In genomic region chr6:168507297-168507696, GRCh38 we compare ENCODE assay signal across 14 cellular contexts.
"Had no signal": no experiment of that assay in that cellular context is flagged by ENCODE, and none has a peak within 500 bp of the region (broad histone marks: within the 10 kb centered on the region; RNA-seq: fewer than 3 reads in every experiment).

No MANE protein-coding gene starts in this region.

- H3K27me3 Mint-ChIP-seq: stimulated activated naive B cell treated with anti-CD40 and anti-IgM and Interleukin-4, amounts not matched to agents 10 μg/mL and 1 μg/mL and 100 μg/mL, for 72 hours had no signal

- H3K27ac Mint-ChIP-seq: activated CD4-positive, alpha-beta T cell treated with anti-CD3 and anti-CD28 coated beads, Interleukin-2, amount 10 ng/mL, durations not matched to agents 7 days and 5 days; activated naive CD4-positive, alpha-beta T cell treated with anti-CD3 and anti-CD28 coated beads, Interleukin-2, amount 50 U/mL, for 72 hours; activated T-cell treated with anti-CD3 and anti-CD28 coated beads, Interleukin-2, amount 50 U/mL, for 72 hours; naive B cell; stimulated activated naive B cell treated with anti-CD40 and anti-IgM and Interleukin-4, amounts not matched to agents 10 μg/mL and 1 μg/mL and 100 μg/mL, for 72 hours had no signal

- H3K9me3 ChIP-seq: esophagus squamous epithelium, left lung had no signal

- DNase-seq: activated CD4-positive, alpha-beta T cell treated with anti-CD3 and anti-CD28 coated beads, Interleukin-2, amount 10 ng/mL, durations not matched to agents 7 days and 5 days; activated CD8-positive, alpha-beta memory T cell treated with anti-CD3 and anti-CD28 coated beads, Interleukin-2, amount 50 U/mL, for 48 hours; activated gamma-delta T cell; activated T-cell treated with anti-CD3 and anti-CD28 coated beads, Interleukin-2, amount 50 U/mL, for 72 hours; amniotic stem cell; esophagus squamous epithelium; mammary epithelial cell; naive B cell; stimulated activated CD4-positive, alpha-beta T cell treated with anti-CD3 and anti-CD28 coated beads, Interleukin-2, amount 100 ng/mL, for 48 hours; stimulated activated naive B cell treated with anti-CD40 and anti-IgM and Interleukin-4, amounts not matched to agents 10 μg/mL and 1 μg/mL and 100 μg/mL, for 72 hours; trophoblast cell had no signal

- H3K36me3 Mint-ChIP-seq: activated naive CD4-positive, alpha-beta T cell treated with anti-CD3 and anti-CD28 coated beads, Interleukin-2, amount 50 U/mL, for 72 hours; naive B cell; stimulated activated naive B cell treated with anti-CD40 and anti-IgM and Interleukin-4, amounts not matched to agents 10 μg/mL and 1 μg/mL and 100 μg/mL, for 72 hours had no signal

- ATAC-seq: activated naive CD4-positive, alpha-beta T cell treated with anti-CD3 and anti-CD28 coated beads, Interleukin-2, amount 50 U/mL, for 72 hours; activated T-cell treated with anti-CD3 and anti-CD28 coated beads, Interleukin-2, amount 50 U/mL, for 72 hours; left lung; stimulated activated naive B cell treated with anti-CD40 and anti-IgM and Interleukin-4, amounts not matched to agents 10 μg/mL and 1 μg/mL and 100 μg/mL, for 72 hours had no signal

- H3K4me3 Mint-ChIP-seq: activated CD4-positive, alpha-beta T cell treated with anti-CD3 and anti-CD28 coated beads, Interleukin-2, amount 10 ng/mL, durations not matched to agents 7 days and 5 days; activated T-cell treated with anti-CD3 and anti-CD28 coated beads, Interleukin-2, amount 50 U/mL, for 72 hours; central memory CD8-positive, alpha-beta T cell; naive B cell; stimulated activated naive B cell treated with anti-CD40 and anti-IgM and Interleukin-4, amounts not matched to agents 10 μg/mL and 1 μg/mL and 100 μg/mL, for 72 hours had no signal

- H3K4me1 Mint-ChIP-seq: activated CD4-positive, alpha-beta T cell treated with anti-CD3 and anti-CD28 coated beads, Interleukin-2, amount 10 ng/mL, durations not matched to agents 7 days and 5 days; central memory CD8-positive, alpha-beta T cell; naive B cell; stimulated activated naive B cell treated with anti-CD40 and anti-IgM and Interleukin-4, amounts not matched to agents 10 μg/mL and 1 μg/mL and 100 μg/mL, for 72 hours had no signal
